ENCODE assay signal across 15 cellular contexts in genomic region chrY:18044990-18045389, GRCh38. TPM values are rescaled to one million over a fixed set of nuclear protein-coding genes. Genes with fewer than 3 reads are reported as not detected.
"Had no signal": no experiment of that assay in that cellular context is flagged by ENCODE, and none has a peak within 500 bp of the region (broad histone marks: within the 10 kb centered on the region; RNA-seq: fewer than 3 reads in every experiment).

No MANE protein-coding gene starts in this region.

RNA-seq across cellular contexts. Expression of gene CDY2A, which starts 19.4 kb away (rescaled TPM):
- total RNA-seq: activated B cell treated with CpG ODN at 0.5 μM for 24 hours; activated CD4-positive, alpha-beta memory T cell treated with anti-CD3 and anti-CD28 coated beads for 36 hours; activated CD4-positive, alpha-beta memory T cell treated with anti-CD3 and anti-CD28 coated beads, Interleukin-2, amount 10 ng/mL, durations not matched to agents 7 days and 5 days; activated CD4-positive, alpha-beta T cell treated with anti-CD3 and anti-CD28 coated beads for 36 hours; activated CD4-positive, alpha-beta T cell treated with anti-CD3 and anti-CD28 coated beads, Interleukin-2, amount 10 ng/mL, durations not matched to agents 24 days and 14 days; activated CD4-positive, alpha-beta T cell treated with anti-CD3 and anti-CD28 coated beads, Interleukin-2, amount 10 ng/mL, durations not matched to agents 7 days and 5 days; activated CD8-positive, alpha-beta memory T cell treated with anti-CD3 and anti-CD28 coated beads for 36 hours; activated CD8-positive, alpha-beta memory T cell treated with anti-CD3 and anti-CD28 coated beads, Interleukin-2, amount 10 ng/mL, durations not matched to agents 7 days and 5 days; activated CD8-positive, alpha-beta T cell treated with anti-CD3 and anti-CD28 coated beads for 36 hours; activated CD8-positive, alpha-beta T cell treated with anti-CD3 and anti-CD28 coated beads, Interleukin-2, amount 10 ng/mL, durations not matched to agents 7 days and 5 days; T-cell; T-helper 1 cell treated with Interleukin-12 subunit alpha and Interleukin-12 subunit beta and Interleukin-4 antibody, amounts not matched to agents 30 ng/mL and 1 ng/mL, for 36 hours; T-helper 17 cell; T-helper 2 cell treated with Interferon-gamma antibody and Interleukin-4, amounts not matched to agents 100 ng/mL and 5 ng/mL, for 36 hours; WTC11 had no signal
